ENCODE assay signal across 8 cellular contexts in genomic region chr6:157761331-157761921, GRCh38.
A peak's percentile ranks its signal among the peaks of the same experiment; 100 is the strongest.
DNase-seq lines count a peak whose midpoint lies in the region; ATAC-seq and TF ChIP-seq lines count a peak whose summit lies in the region.

No MANE protein-coding gene starts in this region.

- H3K14ac ChIP-seq in trophoblast cell (ENCODE audit: low read length) = no peak overlapping the region

- H3K4me3 ChIP-seq in GM06990 (replicated peaks; ENCODE audit: low read depth, low read length) (no peak overlapping the region), trophoblast cell (ENCODE audit: low read depth, low read length) (no peak overlapping the region)

- DNase-seq in GM06990 (ENCODE audit: extremely low read depth, insufficient read length) (peak; percentile 71), LHCN-M2 (ENCODE audit: low read depth) (peak; percentile 71), amniotic epithelial cell (ENCODE audit: low read depth) (peak; percentile 75), trophoblast cell (peak in 1 of 2 donors; percentile 44), DMS 273 treated with DMSO at 0.1 percent for 48 hours (lab: John Stamatoyannopoulos, UW) (no peak), mesenteric fat pad (ENCODE audit: low spot score) (no peak), DMS114 treated with DMSO at 0.1 percent for 48 hours (lab: John Stamatoyannopoulos, UW; ENCODE audit: unreplicated experiment) (no peak)

- H3K4me2 ChIP-seq in trophoblast cell (ENCODE audit: low read length) = no peak overlapping the region

- peak overlapping the region; percentile 34 for H3K18ac ChIP-seq in trophoblast cell (ENCODE audit: low read length)

- H3K9me3 ChIP-seq in trophoblast cell (ENCODE audit: insufficient read depth, low read depth, low read length) = no peaks in the 10 kb centered on the region

- no peak overlapping the region for H3K23ac ChIP-seq in trophoblast cell (ENCODE audit: low read length)

- peaks cover 13% of the 10 kb centered on the region for H3K79me1 ChIP-seq in trophoblast cell (ENCODE audit: low read length)

- H4K91ac ChIP-seq in trophoblast cell (ENCODE audit: low read depth, low read length) = peak overlapping the region; percentile 3

- ATAC-seq in GM21529 (IDR thresholded peaks at IDR 0.05; ENCODE audit: unreplicated experiment) = peak; percentile 40

- no peak overlapping the region for H3K9ac ChIP-seq in trophoblast cell (ENCODE audit: low read length)

- H2AFZ ChIP-seq in trophoblast cell (ENCODE audit: insufficient read depth, low read length, poor library complexity) = no peak overlapping the region

- no peak overlapping the region for H2AK5ac ChIP-seq in trophoblast cell (ENCODE audit: low read length)

- H3K4me1 ChIP-seq in trophoblast cell (ENCODE audit: control insufficient read depth in 1 of 2, insufficient read depth in 2 of 2, low read length in 2 of 2) = peaks cover 18 to 30% of the 10 kb centered on the region in 2 experiments

- no CpG with 5 or more reads among the region's 12 CpGs for WGBS in trophoblast cell (ENCODE audit: extremely low coverage, insufficient coverage, insufficient read length)

- H3K4ac ChIP-seq in trophoblast cell (ENCODE audit: low read depth, low read length) = no peak overlapping the region

- H3K36me3 ChIP-seq in GM06990 (ENCODE audit: control insufficient read depth, insufficient read depth, low read length) (no peaks in the 10 kb centered on the region), trophoblast cell (ENCODE audit: control insufficient read depth in 1 of 2, insufficient read depth in 2 of 2, low read length in 2 of 2) (no peaks in the 10 kb centered on the region)

- no peak overlapping the region for H4K12ac ChIP-seq in trophoblast cell (ENCODE audit: low read depth, low read length)

- no peak for TF ChIP-seq CTCF in GM06990 (IDR thresholded peaks at IDR 0.05; ENCODE audit: insufficient read depth, low read length, poor library complexity, severe bottlenecking)

- H3K27me3 ChIP-seq in GM06990 (replicated peaks; ENCODE audit: control insufficient read depth, insufficient read depth, low read length) = no peaks in the 10 kb centered on the region
- no peaks in the 10 kb centered on the region for H3K27me3 ChIP-seq in trophoblast cell (ENCODE audit: insufficient read depth, low read length)

- H2BK5ac ChIP-seq in trophoblast cell (ENCODE audit: low read depth, low read length, poor library complexity) = no peak overlapping the region

- H3K27ac ChIP-seq in trophoblast cell (ENCODE audit: low read depth, low read length) = no peak overlapping the region

- H3K79me2 ChIP-seq in trophoblast cell (ENCODE audit: control insufficient read depth, insufficient read depth, low read length, poor library complexity) = peaks cover 1% of the 10 kb centered on the region

- no peak overlapping the region for H4K8ac ChIP-seq in trophoblast cell (ENCODE audit: low read depth, low read length)

- H2BK12ac ChIP-seq in trophoblast cell (ENCODE audit: low read length) = peak overlapping the region; percentile 3

- no peak overlapping the region for H2BK120ac ChIP-seq in trophoblast cell (ENCODE audit: insufficient read depth, low read length, poor library complexity)

Comparison
In these comparisons a context has a peak if more than half of its experiments do, and no peak if none do; other contexts are left out.
1. DNase-seq: peak in GM06990 (single experiment), LHCN-M2 (single experiment) and amniotic epithelial cell (single experiment); none in DMS 273 treated with DMSO at 0.1 percent for 48 hours (single experiment), mesenteric fat pad (single experiment) and DMS114 treated with DMSO at 0.1 percent for 48 hours (single experiment).